Comparison of ENCODE assay signal across 1 cellular context in the genomic region with DNA sequence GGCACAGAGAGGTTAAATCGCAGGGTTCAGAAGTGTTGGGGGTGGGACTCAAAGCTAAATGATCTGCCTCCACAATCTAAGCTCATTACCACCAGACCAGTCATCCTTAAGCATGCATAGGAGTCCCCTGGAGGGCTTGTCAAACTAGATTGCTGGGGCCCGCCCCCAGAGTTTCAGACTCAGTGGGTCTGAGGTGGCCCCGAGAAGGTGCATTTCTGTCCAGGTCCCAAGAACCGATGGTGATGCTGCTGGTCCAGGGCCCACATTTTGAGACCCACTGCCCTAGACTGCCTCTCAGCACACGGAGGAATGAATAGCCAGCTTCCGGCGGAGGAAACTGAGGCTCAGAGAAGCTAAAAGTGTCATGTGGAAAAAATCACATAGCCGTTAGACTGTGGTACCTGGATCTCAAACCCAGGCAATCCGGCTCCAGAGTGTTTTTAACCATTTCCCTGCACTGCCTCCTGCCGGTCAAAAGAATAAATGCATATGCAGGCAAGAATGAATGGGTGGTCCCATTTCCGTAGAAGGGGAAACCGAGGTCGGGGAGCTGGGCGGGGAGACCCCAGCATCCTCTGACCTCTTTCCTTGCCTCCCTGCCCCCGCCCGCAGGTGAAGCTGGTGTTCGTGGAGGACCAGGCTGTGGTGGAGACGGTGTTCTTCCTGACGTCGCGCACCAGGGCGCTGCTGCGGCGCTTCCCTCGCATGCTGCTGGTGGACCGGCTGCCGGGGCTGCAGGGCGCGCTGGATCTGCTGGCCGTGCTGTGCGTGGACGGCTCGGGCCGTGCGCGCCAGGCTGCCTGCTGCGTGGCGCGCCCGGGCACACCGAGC.
TF ChIP-seq lines count a peak whose summit lies in the region.

No MANE protein-coding gene starts in this region.

TF ChIP-seq in HCT116, 20 proteins besides CTCF, POLR2A, EP300 and RAD21 (continued from another document):
- TF ChIP-seq REST (IDR thresholded peaks at IDR 0.05; ENCODE audit: low read depth) = no peak
- no peak for TF ChIP-seq EZH2phosphoT487 (IDR thresholded peaks at IDR 0.05; ENCODE audit: borderline replicate concordance)
- TF ChIP-seq ZBTB33 (IDR thresholded peaks at IDR 0.05; ENCODE audit: extremely low read depth, insufficient replicate concordance, low read length) = no peak
- TF ChIP-seq SIN3A (IDR thresholded peaks at IDR 0.05; ENCODE audit: low read depth) = no peak
- no peak for TF ChIP-seq FOSL1 (IDR thresholded peaks at IDR 0.05; ENCODE audit: low read depth)
- TF ChIP-seq JUND (IDR thresholded peaks at IDR 0.05) = no peak
- no peak for TF ChIP-seq CBX3 (IDR thresholded peaks at IDR 0.05; ENCODE audit: low read depth)
- no peak for TF ChIP-seq SRF (IDR thresholded peaks at IDR 0.05; ENCODE audit: low read depth)
- TF ChIP-seq ZNF274 (IDR thresholded peaks at IDR 0.05; ENCODE audit: low read depth, low read length) = no peak
- TF ChIP-seq POLR2AphosphoS5 (IDR thresholded peaks at IDR 0.05; ENCODE audit: low read depth, low read length) = no peak
- TF ChIP-seq ELF1 (IDR thresholded peaks at IDR 0.05; ENCODE audit: borderline replicate concordance, low read depth) = no peak
- no peak for TF ChIP-seq EZH2 (IDR thresholded peaks at IDR 0.05)
